Comparison of ENCODE assay signal across 1 cellular context in genomic region chr1:113452921-113453770, GRCh38.
TF ChIP-seq lines count a peak whose summit lies in the region.

No MANE protein-coding gene starts in this region.

TF ChIP-seq in HCT116, 20 proteins besides CTCF, POLR2A, EP300 and RAD21 (continued from another document):
- TF ChIP-seq, protein P1, sequence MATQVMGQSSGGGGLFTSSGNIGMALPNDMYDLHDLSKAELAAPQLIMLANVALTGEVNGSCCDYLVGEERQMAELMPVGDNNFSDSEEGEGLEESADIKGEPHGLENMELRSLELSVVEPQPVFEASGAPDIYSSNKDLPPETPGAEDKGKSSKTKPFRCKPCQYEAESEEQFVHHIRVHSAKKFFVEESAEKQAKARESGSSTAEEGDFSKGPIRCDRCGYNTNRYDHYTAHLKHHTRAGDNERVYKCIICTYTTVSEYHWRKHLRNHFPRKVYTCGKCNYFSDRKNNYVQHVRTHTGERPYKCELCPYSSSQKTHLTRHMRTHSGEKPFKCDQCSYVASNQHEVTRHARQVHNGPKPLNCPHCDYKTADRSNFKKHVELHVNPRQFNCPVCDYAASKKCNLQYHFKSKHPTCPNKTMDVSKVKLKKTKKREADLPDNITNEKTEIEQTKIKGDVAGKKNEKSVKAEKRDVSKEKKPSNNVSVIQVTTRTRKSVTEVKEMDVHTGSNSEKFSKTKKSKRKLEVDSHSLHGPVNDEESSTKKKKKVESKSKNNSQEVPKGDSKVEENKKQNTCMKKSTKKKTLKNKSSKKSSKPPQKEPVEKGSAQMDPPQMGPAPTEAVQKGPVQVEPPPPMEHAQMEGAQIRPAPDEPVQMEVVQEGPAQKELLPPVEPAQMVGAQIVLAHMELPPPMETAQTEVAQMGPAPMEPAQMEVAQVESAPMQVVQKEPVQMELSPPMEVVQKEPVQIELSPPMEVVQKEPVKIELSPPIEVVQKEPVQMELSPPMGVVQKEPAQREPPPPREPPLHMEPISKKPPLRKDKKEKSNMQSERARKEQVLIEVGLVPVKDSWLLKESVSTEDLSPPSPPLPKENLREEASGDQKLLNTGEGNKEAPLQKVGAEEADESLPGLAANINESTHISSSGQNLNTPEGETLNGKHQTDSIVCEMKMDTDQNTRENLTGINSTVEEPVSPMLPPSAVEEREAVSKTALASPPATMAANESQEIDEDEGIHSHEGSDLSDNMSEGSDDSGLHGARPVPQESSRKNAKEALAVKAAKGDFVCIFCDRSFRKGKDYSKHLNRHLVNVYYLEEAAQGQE (IDR thresholded peaks at IDR 0.05; ENCODE audit: low read depth): no peak
- TF ChIP-seq SP1 (IDR thresholded peaks at IDR 0.05; ENCODE audit: low read depth) (no peak), YY1 (IDR thresholded peaks at IDR 0.05; ENCODE audit: extremely low read depth, insufficient replicate concordance, low read depth, low read length) (no peak), SIN3A (IDR thresholded peaks at IDR 0.05; ENCODE audit: low read depth) (no peak), ATF3 (IDR thresholded peaks at IDR 0.05) (no peak), EZH2 (IDR thresholded peaks at IDR 0.05) (no peak)
